Comparison of ENCODE assay signal across 26 cellular contexts in the genomic region with DNA sequence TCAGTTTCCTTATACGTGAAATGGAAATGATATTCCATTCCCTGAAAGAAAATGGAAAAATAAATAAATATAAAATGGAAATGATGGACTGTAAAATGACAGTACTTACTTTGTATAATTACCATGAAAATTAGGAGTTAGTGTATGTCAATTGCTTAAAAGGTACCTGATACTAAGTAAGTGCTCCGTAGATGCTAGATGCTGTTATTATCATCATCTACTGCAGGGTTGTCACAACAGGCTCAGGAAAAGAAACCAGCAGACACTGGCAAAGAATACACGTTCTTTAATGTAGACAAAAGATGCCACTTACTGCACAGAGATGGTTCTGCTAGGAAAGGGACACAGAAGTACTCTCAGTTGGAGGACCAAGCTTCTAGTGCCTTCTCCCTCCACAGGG.
"Had no signal": no experiment of that assay in that cellular context is flagged by ENCODE, and none has a peak within 500 bp of the region (broad histone marks: within the 10 kb centered on the region; RNA-seq: fewer than 3 reads in every experiment).

No MANE protein-coding gene starts in this region.

- ATAC-seq: natural killer cell; right lobe of liver; stimulated activated naive B cell treated with anti-CD40 and anti-IgM and Interleukin-4, amounts not matched to agents 10 μg/mL and 1 μg/mL and 100 μg/mL, for 72 hours; stimulated activated naive CD8-positive, alpha-beta T cell treated with anti-CD3 and anti-CD28 coated beads, Interleukin-15, Interleukin-2, amounts not matched to agents 100 U/mL and 50 U/mL, for 24 hours had no signal

- H3K27ac ChIP-seq: left ventricle myocardium inferior, ovary, right atrium auricular region, right lobe of liver, stomach, testis, thyroid gland, transverse colon, upper lobe of left lung, vagina had no signal

- H3K4me1 ChIP-seq: left ventricle myocardium inferior, right atrium auricular region, right lobe of liver, stomach, testis, thyroid gland, transverse colon, upper lobe of left lung, vagina had no signal

- H3K4me2 ChIP-seq: smooth muscle cell had no signal

- H3K27me3 Mint-ChIP-seq: progenitor cell of endocrine pancreas; stimulated activated naive B cell treated with anti-CD40 and anti-IgM and Interleukin-4, amounts not matched to agents 10 μg/mL and 1 μg/mL and 100 μg/mL, for 72 hours had no signal

- H3K36me3 Mint-ChIP-seq: mesothelial cell of epicardium; naive B cell; natural killer cell; stimulated activated naive B cell treated with anti-CD40 and anti-IgM and Interleukin-4, amounts not matched to agents 10 μg/mL and 1 μg/mL and 100 μg/mL, for 72 hours had no signal

- DNase-seq: hypothalamus; islet precursor cell; left ventricle myocardium inferior; mesendoderm; naive B cell; natural killer cell; nephron progenitor cell; ovary; right lobe of liver; stimulated activated CD4-positive, alpha-beta T cell treated with anti-CD3 and anti-CD28 coated beads, Interleukin-1b, Interleukin-23, amount 100 ng/mL, for 48 hours; stimulated activated CD4-positive, alpha-beta T cell treated with anti-CD3 and anti-CD28 coated beads, Interleukin-2, amount 100 ng/mL, for 48 hours; stimulated activated CD4-positive, alpha-beta T cell treated with anti-CD3 and anti-CD28 coated beads, Interleukin-4, amount 100 ng/mL, for 4 hours; stimulated activated CD8-positive, alpha-beta memory T cell treated with anti-CD3 and anti-CD28 coated beads, Interleukin-4, amount 100 ng/mL, for 48 hours; stimulated activated naive B cell treated with anti-CD40 and anti-IgM and Interleukin-4, amounts not matched to agents 10 μg/mL and 1 μg/mL and 100 μg/mL, for 72 hours; stimulated activated naive CD8-positive, alpha-beta T cell treated with anti-CD3 and anti-CD28 coated beads, Interleukin-15, Interleukin-2, amounts not matched to agents 100 U/mL and 50 U/mL, for 24 hours; stomach; testis; thyroid gland; transverse colon; upper lobe of left lung had no signal

- H3K9me3 ChIP-seq: ovary, right atrium auricular region, right lobe of liver, stomach, testis, thyroid gland, transverse colon, vagina had no signal

- H3K4me3 Mint-ChIP-seq: mesothelial cell of epicardium; naive B cell; natural killer cell; nephron progenitor cell; stimulated activated naive B cell treated with anti-CD40 and anti-IgM and Interleukin-4, amounts not matched to agents 10 μg/mL and 1 μg/mL and 100 μg/mL, for 72 hours had no signal

- H3K4me3 ChIP-seq: left ventricle myocardium inferior, lung, ovary, right atrium auricular region, right lobe of liver, smooth muscle cell, stomach, testis, thyroid gland, transverse colon, upper lobe of left lung, vagina had no signal

- H3K4me1 Mint-ChIP-seq: naive B cell; natural killer cell; nephron progenitor cell; stimulated activated naive B cell treated with anti-CD40 and anti-IgM and Interleukin-4, amounts not matched to agents 10 μg/mL and 1 μg/mL and 100 μg/mL, for 72 hours had no signal

- H3K27ac Mint-ChIP-seq: mesothelial cell of epicardium; naive B cell; natural killer cell; nephron progenitor cell; progenitor cell of endocrine pancreas; stimulated activated naive B cell treated with anti-CD40 and anti-IgM and Interleukin-4, amounts not matched to agents 10 μg/mL and 1 μg/mL and 100 μg/mL, for 72 hours had no signal

- H3K27me3 ChIP-seq: ovary, right atrium auricular region, right lobe of liver, stomach, testis, thyroid gland, transverse colon, upper lobe of left lung, vagina had no signal

- H3K36me3 ChIP-seq: left ventricle myocardium inferior, ovary, right atrium auricular region, right lobe of liver, stomach, thyroid gland, transverse colon, upper lobe of left lung, vagina had no signal
